1 cellular context compared by ENCODE assay signal in the genomic region with DNA sequence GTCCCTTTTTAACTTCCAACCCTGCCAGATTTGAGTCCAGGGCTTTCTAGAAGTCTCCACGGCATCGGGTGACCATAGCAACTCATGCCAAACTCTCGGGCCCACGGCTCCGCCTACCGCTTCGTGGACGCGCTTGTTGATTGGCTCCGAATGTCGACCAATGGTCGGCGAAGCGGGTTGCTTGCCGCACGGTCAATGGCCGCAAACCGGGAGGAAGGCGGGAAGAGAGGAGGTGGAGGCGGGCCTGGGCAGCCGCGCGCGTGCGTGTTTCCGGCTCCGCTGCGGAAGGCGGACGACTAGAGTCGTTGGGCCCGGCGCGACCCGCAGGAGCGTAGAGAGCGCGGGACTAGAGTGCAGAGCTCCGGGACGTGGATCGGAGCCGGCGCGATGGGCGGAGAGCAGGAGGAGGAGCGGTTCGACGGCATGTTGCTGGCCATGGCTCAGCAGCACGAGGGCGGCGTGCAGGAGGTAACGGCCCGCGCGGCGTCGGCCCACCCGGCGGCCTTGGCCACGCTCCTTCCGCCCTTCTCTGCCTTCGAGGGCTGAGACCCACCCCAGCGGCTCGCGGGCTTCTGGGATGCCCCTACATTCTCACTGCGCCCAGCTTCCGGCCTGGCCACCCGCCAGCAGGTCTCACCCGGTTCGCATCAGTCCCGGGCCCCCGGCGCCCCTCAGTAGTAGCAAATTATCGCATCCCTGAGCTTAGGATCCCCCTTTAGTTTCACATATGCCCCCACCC.
TF ChIP-seq lines count a peak whose summit lies in the region.

A gene (plus strand): TSS at position 282 of the 739 bp plus-strand sequence. CDS start 106 bp downstream, at position 388.

TF ChIP-seq in K562, 482 proteins besides CTCF, POLR2A, EP300 and RAD21 (continued from another document and continues in another):
- TF ChIP-seq, protein P1, sequence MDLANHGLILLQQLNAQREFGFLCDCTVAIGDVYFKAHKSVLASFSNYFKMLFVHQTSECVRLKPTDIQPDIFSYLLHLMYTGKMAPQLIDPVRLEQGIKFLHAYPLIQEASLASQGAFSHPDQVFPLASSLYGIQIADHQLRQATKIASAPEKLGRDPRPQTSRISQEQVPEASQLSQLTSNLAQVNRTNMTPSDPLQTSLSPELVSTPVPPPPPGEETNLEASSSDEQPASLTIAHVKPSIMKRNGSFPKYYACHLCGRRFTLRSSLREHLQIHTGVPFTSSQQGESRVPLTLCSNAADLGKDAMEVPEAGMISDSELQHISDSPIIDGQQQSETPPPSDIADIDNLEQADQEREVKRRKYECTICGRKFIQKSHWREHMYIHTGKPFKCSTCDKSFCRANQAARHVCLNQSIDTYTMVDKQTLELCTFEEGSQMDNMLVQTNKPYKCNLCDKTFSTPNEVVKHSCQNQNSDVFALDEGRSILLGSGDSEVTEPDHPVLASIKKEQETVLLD (IDR thresholded peaks at IDR 0.05) = peak; percentile 82; the same call in 1 of the 2 replicates
- TF ChIP-seq NFYB (IDR thresholded peaks at IDR 0.05; ENCODE audit: extremely low read depth, insufficient read length) = peak; percentile 87
- peak; percentile 85 for TF ChIP-seq C11orf30 (IDR thresholded peaks at IDR 0.05; ENCODE audit: low read depth)
- no peak; the same call in 1 of the 2 replicates for TF ChIP-seq GATAD2B (IDR thresholded peaks at IDR 0.05; ENCODE audit: borderline replicate concordance)
- TF ChIP-seq TAF15 (IDR thresholded peaks at IDR 0.05; ENCODE audit: low read depth, low read length) = no peak
- no peak for TF ChIP-seq TCF7L2 (IDR thresholded peaks at IDR 0.05; ENCODE audit: low read depth, low read length)
- peak; percentile 87 for TF ChIP-seq TAF1 (IDR thresholded peaks at IDR 0.05; ENCODE audit: control insufficient read depth, extremely low read depth, insufficient read depth, low read length, severe bottlenecking)
- peak; percentile 71 for TF ChIP-seq BMI1 (IDR thresholded peaks at IDR 0.05; ENCODE audit: low read length)
- no peak for TF ChIP-seq CHCHD3 (CRISPR knock-in tag; IDR thresholded peaks at IDR 0.05)
- no peak for TF ChIP-seq IFI16 (CRISPR knock-in tag; IDR thresholded peaks at IDR 0.05)
- TF ChIP-seq RBM15 (IDR thresholded peaks at IDR 0.05; ENCODE audit: insufficient read depth, low read length) = no peak
- no peak for TF ChIP-seq SRSF1 (IDR thresholded peaks at IDR 0.05; ENCODE audit: low read depth, low read length)
- TF ChIP-seq, protein P2, sequence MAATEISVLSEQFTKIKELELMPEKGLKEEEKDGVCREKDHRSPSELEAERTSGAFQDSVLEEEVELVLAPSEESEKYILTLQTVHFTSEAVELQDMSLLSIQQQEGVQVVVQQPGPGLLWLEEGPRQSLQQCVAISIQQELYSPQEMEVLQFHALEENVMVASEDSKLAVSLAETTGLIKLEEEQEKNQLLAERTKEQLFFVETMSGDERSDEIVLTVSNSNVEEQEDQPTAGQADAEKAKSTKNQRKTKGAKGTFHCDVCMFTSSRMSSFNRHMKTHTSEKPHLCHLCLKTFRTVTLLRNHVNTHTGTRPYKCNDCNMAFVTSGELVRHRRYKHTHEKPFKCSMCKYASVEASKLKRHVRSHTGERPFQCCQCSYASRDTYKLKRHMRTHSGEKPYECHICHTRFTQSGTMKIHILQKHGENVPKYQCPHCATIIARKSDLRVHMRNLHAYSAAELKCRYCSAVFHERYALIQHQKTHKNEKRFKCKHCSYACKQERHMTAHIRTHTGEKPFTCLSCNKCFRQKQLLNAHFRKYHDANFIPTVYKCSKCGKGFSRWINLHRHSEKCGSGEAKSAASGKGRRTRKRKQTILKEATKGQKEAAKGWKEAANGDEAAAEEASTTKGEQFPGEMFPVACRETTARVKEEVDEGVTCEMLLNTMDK (IDR thresholded peaks at IDR 0.05; ENCODE audit: borderline replicate concordance, insufficient read depth, low read depth, low read length, poor library complexity, severe bottlenecking) = no peak
- TF ChIP-seq, protein P3, sequence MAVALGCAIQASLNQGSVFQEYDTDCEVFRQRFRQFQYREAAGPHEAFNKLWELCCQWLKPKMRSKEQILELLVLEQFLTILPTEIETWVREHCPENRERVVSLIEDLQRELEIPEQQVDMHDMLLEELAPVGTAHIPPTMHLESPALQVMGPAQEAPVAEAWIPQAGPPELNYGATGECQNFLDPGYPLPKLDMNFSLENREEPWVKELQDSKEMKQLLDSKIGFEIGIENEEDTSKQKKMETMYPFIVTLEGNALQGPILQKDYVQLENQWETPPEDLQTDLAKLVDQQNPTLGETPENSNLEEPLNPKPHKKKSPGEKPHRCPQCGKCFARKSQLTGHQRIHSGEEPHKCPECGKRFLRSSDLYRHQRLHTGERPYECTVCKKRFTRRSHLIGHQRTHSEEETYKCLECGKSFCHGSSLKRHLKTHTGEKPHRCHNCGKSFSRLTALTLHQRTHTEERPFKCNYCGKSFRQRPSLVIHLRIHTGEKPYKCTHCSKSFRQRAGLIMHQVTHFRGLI (CRISPR knock-in tag; IDR thresholded peaks at IDR 0.05) = no peak
- TF ChIP-seq RBFOX2 (IDR thresholded peaks at IDR 0.05; ENCODE audit: low read depth, low read length) = peak; percentile 98
- peak; percentile 96 for TF ChIP-seq CXXC5 (CRISPR knock-in tag; IDR thresholded peaks at IDR 0.05)
- TF ChIP-seq ETV5 (CRISPR knock-in tag; IDR thresholded peaks at IDR 0.05; ENCODE audit: low read depth) = peak; percentile 88
- no peak for TF ChIP-seq ZZZ3 (IDR thresholded peaks at IDR 0.05)
- peak; percentile 31; the same call in 1 of the 2 replicates for TF ChIP-seq HDAC2 (IDR thresholded peaks at IDR 0.05)
- no peak for TF ChIP-seq HIVEP1 (CRISPR knock-in tag; IDR thresholded peaks at IDR 0.05)
- no peak for TF ChIP-seq ZNF79 (CRISPR knock-in tag; IDR thresholded peaks at IDR 0.05; ENCODE audit: low read depth)
- TF ChIP-seq NR3C1 (CRISPR knock-in tag; IDR thresholded peaks at IDR 0.05) = peak; percentile 90
- TF ChIP-seq, protein P4, sequence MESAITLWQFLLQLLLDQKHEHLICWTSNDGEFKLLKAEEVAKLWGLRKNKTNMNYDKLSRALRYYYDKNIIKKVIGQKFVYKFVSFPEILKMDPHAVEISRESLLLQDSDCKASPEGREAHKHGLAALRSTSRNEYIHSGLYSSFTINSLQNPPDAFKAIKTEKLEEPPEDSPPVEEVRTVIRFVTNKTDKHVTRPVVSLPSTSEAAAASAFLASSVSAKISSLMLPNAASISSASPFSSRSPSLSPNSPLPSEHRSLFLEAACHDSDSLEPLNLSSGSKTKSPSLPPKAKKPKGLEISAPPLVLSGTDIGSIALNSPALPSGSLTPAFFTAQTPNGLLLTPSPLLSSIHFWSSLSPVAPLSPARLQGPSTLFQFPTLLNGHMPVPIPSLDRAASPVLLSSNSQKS (CRISPR knock-in tag; IDR thresholded peaks at IDR 0.05) = no peak
- TF ChIP-seq, protein P5, sequence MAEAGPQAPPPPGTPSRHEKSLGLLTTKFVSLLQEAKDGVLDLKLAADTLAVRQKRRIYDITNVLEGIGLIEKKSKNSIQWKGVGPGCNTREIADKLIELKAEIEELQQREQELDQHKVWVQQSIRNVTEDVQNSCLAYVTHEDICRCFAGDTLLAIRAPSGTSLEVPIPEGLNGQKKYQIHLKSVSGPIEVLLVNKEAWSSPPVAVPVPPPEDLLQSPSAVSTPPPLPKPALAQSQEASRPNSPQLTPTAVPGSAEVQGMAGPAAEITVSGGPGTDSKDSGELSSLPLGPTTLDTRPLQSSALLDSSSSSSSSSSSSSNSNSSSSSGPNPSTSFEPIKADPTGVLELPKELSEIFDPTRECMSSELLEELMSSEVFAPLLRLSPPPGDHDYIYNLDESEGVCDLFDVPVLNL (CRISPR knock-in tag; IDR thresholded peaks at IDR 0.05; ENCODE audit: low read depth) = peak; percentile 90
- 0 out of 2 replicates have a peak, but pooled peaks have one; percentile 81 for TF ChIP-seq NR4A1 (CRISPR knock-in tag; IDR thresholded peaks at IDR 0.05)
- no peak for TF ChIP-seq NR4A1 (tag; IDR thresholded peaks at IDR 0.05)
- TF ChIP-seq XRCC5 (IDR thresholded peaks at IDR 0.05; ENCODE audit: low read depth, low read length) = no peak
- TF ChIP-seq MYC (IDR thresholded peaks at IDR 0.05; ENCODE audit: low read depth, low read length) = peak; percentile 75
- peak; percentile 89; the same call in 1 of the 2 replicates for TF ChIP-seq MYC (CRISPR knock-in tag; IDR thresholded peaks at IDR 0.05; ENCODE audit: borderline replicate concordance, low read depth)
- TF ChIP-seq, protein P6, sequence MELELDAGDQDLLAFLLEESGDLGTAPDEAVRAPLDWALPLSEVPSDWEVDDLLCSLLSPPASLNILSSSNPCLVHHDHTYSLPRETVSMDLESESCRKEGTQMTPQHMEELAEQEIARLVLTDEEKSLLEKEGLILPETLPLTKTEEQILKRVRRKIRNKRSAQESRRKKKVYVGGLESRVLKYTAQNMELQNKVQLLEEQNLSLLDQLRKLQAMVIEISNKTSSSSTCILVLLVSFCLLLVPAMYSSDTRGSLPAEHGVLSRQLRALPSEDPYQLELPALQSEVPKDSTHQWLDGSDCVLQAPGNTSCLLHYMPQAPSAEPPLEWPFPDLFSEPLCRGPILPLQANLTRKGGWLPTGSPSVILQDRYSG (tag; conservative IDR thresholded peaks at IDR 0.05; ENCODE audit: low read depth) = no peak
- TF ChIP-seq XRCC3 (IDR thresholded peaks at IDR 0.05) = no peak
- peak; percentile 81; the same call in 1 of the 2 replicates for TF ChIP-seq LCOR (CRISPR knock-in tag; IDR thresholded peaks at IDR 0.05)
- TF ChIP-seq HDAC8 (tag; IDR thresholded peaks at IDR 0.05) = peak; percentile 76
- TF ChIP-seq, protein P7, sequence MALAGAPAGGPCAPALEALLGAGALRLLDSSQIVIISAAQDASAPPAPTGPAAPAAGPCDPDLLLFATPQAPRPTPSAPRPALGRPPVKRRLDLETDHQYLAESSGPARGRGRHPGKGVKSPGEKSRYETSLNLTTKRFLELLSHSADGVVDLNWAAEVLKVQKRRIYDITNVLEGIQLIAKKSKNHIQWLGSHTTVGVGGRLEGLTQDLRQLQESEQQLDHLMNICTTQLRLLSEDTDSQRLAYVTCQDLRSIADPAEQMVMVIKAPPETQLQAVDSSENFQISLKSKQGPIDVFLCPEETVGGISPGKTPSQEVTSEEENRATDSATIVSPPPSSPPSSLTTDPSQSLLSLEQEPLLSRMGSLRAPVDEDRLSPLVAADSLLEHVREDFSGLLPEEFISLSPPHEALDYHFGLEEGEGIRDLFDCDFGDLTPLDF (CRISPR knock-in tag; IDR thresholded peaks at IDR 0.05) = peak; percentile 88
- peak; percentile 95; the same call in 1 of the 2 replicates for TF ChIP-seq PHF8 (IDR thresholded peaks at IDR 0.05; ENCODE audit: borderline replicate concordance, low read length)
- no peak for TF ChIP-seq HDGF (IDR thresholded peaks at IDR 0.05)
- TF ChIP-seq CTBP1 (IDR thresholded peaks at IDR 0.05; ENCODE audit: borderline replicate concordance) = peak; percentile 72; the same call in 1 of the 2 replicates
- no peak for TF ChIP-seq PPARD (CRISPR knock-in tag; IDR thresholded peaks at IDR 0.05)
- TF ChIP-seq, protein P8, sequence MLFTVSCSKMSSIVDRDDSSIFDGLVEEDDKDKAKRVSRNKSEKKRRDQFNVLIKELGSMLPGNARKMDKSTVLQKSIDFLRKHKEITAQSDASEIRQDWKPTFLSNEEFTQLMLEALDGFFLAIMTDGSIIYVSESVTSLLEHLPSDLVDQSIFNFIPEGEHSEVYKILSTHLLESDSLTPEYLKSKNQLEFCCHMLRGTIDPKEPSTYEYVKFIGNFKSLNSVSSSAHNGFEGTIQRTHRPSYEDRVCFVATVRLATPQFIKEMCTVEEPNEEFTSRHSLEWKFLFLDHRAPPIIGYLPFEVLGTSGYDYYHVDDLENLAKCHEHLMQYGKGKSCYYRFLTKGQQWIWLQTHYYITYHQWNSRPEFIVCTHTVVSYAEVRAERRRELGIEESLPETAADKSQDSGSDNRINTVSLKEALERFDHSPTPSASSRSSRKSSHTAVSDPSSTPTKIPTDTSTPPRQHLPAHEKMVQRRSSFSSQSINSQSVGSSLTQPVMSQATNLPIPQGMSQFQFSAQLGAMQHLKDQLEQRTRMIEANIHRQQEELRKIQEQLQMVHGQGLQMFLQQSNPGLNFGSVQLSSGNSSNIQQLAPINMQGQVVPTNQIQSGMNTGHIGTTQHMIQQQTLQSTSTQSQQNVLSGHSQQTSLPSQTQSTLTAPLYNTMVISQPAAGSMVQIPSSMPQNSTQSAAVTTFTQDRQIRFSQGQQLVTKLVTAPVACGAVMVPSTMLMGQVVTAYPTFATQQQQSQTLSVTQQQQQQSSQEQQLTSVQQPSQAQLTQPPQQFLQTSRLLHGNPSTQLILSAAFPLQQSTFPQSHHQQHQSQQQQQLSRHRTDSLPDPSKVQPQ (CRISPR knock-in tag; IDR thresholded peaks at IDR 0.05; ENCODE audit: borderline replicate concordance) = no peak
- TF ChIP-seq, protein P9, sequence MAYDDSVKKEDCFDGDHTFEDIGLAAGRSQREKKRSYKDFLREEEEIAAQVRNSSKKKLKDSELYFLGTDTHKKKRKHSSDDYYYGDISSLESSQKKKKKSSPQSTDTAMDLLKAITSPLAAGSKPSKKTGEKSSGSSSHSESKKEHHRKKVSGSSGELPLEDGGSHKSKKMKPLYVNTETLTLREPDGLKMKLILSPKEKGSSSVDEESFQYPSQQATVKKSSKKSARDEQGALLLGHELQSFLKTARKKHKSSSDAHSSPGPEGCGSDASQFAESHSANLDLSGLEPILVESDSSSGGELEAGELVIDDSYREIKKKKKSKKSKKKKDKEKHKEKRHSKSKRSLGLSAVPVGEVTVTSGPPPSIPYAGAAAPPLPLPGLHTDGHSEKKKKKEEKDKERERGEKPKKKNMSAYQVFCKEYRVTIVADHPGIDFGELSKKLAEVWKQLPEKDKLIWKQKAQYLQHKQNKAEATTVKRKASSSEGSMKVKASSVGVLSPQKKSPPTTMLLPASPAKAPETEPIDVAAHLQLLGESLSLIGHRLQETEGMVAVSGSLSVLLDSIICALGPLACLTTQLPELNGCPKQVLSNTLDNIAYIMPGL (CRISPR knock-in tag; IDR thresholded peaks at IDR 0.05) = peak; percentile 79; the same call in 1 of the 2 replicates
- no peak for TF ChIP-seq ZNF124 (CRISPR knock-in tag; IDR thresholded peaks at IDR 0.05)
- TF ChIP-seq, protein P10, sequence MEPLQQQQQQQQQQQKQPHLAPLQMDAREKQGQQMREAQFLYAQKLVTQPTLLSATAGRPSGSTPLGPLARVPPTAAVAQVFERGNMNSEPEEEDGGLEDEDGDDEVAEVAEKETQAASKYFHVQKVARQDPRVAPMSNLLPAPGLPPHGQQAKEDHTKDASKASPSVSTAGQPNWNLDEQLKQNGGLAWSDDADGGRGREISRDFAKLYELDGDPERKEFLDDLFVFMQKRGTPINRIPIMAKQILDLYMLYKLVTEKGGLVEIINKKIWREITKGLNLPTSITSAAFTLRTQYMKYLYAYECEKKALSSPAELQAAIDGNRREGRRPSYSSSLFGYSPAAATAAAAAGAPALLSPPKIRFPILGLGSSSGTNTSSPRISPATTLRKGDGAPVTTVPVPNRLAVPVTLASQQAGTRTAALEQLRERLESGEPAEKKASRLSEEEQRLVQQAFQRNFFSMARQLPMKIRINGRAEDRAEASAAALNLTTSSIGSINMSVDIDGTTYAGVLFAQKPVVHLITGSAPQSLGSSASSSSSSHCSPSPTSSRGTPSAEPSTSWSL (CRISPR knock-in tag; IDR thresholded peaks at IDR 0.05; ENCODE audit: borderline replicate concordance) = 0 out of 2 replicates have a peak, but pooled peaks have one; percentile 46
